Comparison of ENCODE assay signal across 8 cellular contexts in genomic region chr10:80356563-80356999, GRCh38. TPM values are rescaled to one million over a fixed set of nuclear protein-coding genes. Genes with fewer than 3 reads are reported as not detected.
DNase-seq lines count a peak whose midpoint lies in the region; FAIRE-seq and TF ChIP-seq lines count a peak whose summit lies in the region.

TSS of gene DYDC1 (minus strand) at chr10:80356755. CDS start at chr10:80352601, 4,154 bp downstream.
TSS of gene DYDC2 (plus strand) at chr10:80356781. CDS start at chr10:80362444, 5,663 bp downstream.

- TF ChIP-seq EP300 in Ishikawa (IDR thresholded peaks at IDR 0.05; ENCODE audit: borderline replicate concordance) (no peak), H1 (IDR thresholded peaks at IDR 0.05; ENCODE audit: borderline replicate concordance in 1 of 2, low read depth in 2 of 2, low read length in 2 of 2) (no peak)

- no peak within 1 kb of the TSS for H3K14ac ChIP-seq in H1 (ENCODE audit: insufficient read length)

- H3K9me3 ChIP-seq in H1 (ENCODE audit: insufficient read depth in 2 of 2, low read depth in 1 of 2, low read length in 1 of 2) = no peaks in the 10 kb centered on the region; a peak in 1 of 4 replicates
- H3K9me3 ChIP-seq in muscle layer of duodenum (ENCODE audit: control insufficient read depth in 1 of 2, low read length in 2 of 2) = peaks cover 0 to 2% of the 10 kb centered on the region in 2 donors
- H3K9me3 ChIP-seq in testis = no peaks in the 10 kb centered on the region

- H3K9me3 Mint-ChIP-seq in HFFc6 = peaks cover 7% of the 10 kb centered on the region; the same call in 1 of the 2 replicates

- H2BK5ac ChIP-seq in H1 (ENCODE audit: low read depth, low read length) = peak within 1 kb of the TSS; percentile 44; the same call in 1 of the 2 replicates

- peak within 1 kb of the TSS; percentile 97; the same call in 1 of the 2 replicates for H2BK15ac ChIP-seq in H1 (ENCODE audit: low read length)

- no peaks in the 10 kb centered on the region for H4K20me1 ChIP-seq in H1 (replicated peaks in 1 of 2; ENCODE audit: control insufficient read depth in 1 of 2, insufficient read depth in 2 of 2, low read length in 2 of 2)

- TF ChIP-seq CTCF in H1 (IDR thresholded peaks at IDR 0.05; ENCODE audit: control extremely low read depth in 1 of 3, insufficient read depth in 1 of 3, low read depth in 1 of 3, low read length in 3 of 3) = no peak
- TF ChIP-seq CTCF in testis (IDR thresholded peaks at IDR 0.05) = no peak
- no peak for TF ChIP-seq CTCF in HFFc6 (IDR thresholded peaks at IDR 0.05)

- H4K8ac ChIP-seq in H1 (ENCODE audit: extremely low read depth, insufficient read depth, low read length) = peak within 1 kb of the TSS; percentile 69; the same call in 1 of the 2 replicates

- H2BK12ac ChIP-seq in H1 (ENCODE audit: low read depth, low read length) = peak within 1 kb of the TSS; percentile 50; the same call in 1 of the 2 replicates

- peak within 1 kb of the TSS; percentile 40 to 61 (median 48) for H3K4me3 ChIP-seq in H1 (ENCODE audit: extremely low read depth in 1 of 4, insufficient read depth in 2 of 4, low read depth in 3 of 4, low read length in 4 of 4)
- H3K4me3 ChIP-seq in muscle layer of duodenum (ENCODE audit: low read depth in 1 of 2, low read length in 2 of 2) = peak within 1 kb of the TSS; percentile 21 to 67
- peak within 1 kb of the TSS; percentile 48 to 61 for H3K4me3 ChIP-seq in testis

- H3K27me3 ChIP-seq in H1 (replicated peaks in 1 of 4; ENCODE audit: control insufficient read depth in 3 of 4, extremely low read depth in 1 of 4, insufficient read depth in 3 of 4, low read length in 3 of 4) (peaks cover 0 to 4% (median 0%) of the 10 kb centered on the region in 4 experiments; a peak in 2 of 7 replicates), muscle layer of duodenum (ENCODE audit: low read depth, low read length) (peaks cover 4% of the 10 kb centered on the region), testis (no peaks in the 10 kb centered on the region)

- H3K4me1 ChIP-seq in H1 (replicated peaks in 1 of 4; ENCODE audit: control insufficient read depth in 3 of 4, insufficient read depth in 4 of 4, low read length in 3 of 4) = peaks cover 0 to 11% (median 3%) of the 10 kb centered on the region in 4 experiments; a peak in 6 of 7 replicates
- peaks cover 0 to 13% of the 10 kb centered on the region in 2 donors for H3K4me1 ChIP-seq in muscle layer of duodenum (ENCODE audit: control insufficient read depth in 1 of 2, insufficient read depth in 2 of 2, low read length in 2 of 2)
- peaks cover 6% of the 10 kb centered on the region for H3K4me1 ChIP-seq in testis

- POLR2A ChIA-PET in H1 (lab: Charles Lee; ENCODE audit: partially characterized antibody) = interaction anchor here (0.8 to 1.0 kb wide), 2 partner anchors 96 to 108 kb away, joined by 3 to 4 read pairs; no protein-coding TSS in a partner anchor

- H3K27ac Mint-ChIP-seq in HFFc6 = no peak within 1 kb of the TSS

- H4K5ac ChIP-seq in H1 (ENCODE audit: insufficient read length, low read depth, low read length) = no peak within 1 kb of the TSS

- TF ChIP-seq RAD21 in Ishikawa (IDR thresholded peaks at IDR 0.05; ENCODE audit: low read depth) (no peak), H1 (IDR thresholded peaks at IDR 0.05 in 1 of 2, conservative IDR thresholded peaks at IDR 0.05 in 1 of 2; ENCODE audit: low read depth in 2 of 2, low read length in 2 of 2) (no peak)

- no peaks in the 10 kb centered on the region for H3K79me1 ChIP-seq in H1 (ENCODE audit: low read depth, low read length)

- CTCF ChIA-PET in H1 (lab: Charles Lee; ENCODE audit: partially characterized antibody) = interaction anchor here (0.6 to 2.1 kb wide), 5 partner anchors 20 to 95 kb away, joined by 3 to 5 read pairs (median 3); no protein-coding TSS in a partner anchor

- H4K91ac ChIP-seq in H1 (replicated peaks; ENCODE audit: insufficient read length, low read length) = peak within 1 kb of the TSS; percentile 49

- H3K4me1 Mint-ChIP-seq in HFFc6 (ENCODE audit: low read depth) = no peaks in the 10 kb centered on the region

- no peak for TF ChIP-seq POLR2A in H1 (IDR thresholded peaks at IDR 0.05; ENCODE audit: control extremely low read depth in 1 of 2, low read depth in 2 of 2, low read length in 2 of 2)
- TF ChIP-seq POLR2A in testis (IDR thresholded peaks at IDR 0.05) = no peak

- H3K4me3 Mint-ChIP-seq in HFFc6 = no peak within 1 kb of the TSS

- peaks cover 9% of the 10 kb centered on the region; the same call in 1 of the 2 replicates for H3K23me2 ChIP-seq in H1 (ENCODE audit: low read depth, low read length)

- H3K56ac ChIP-seq in H1 (replicated peaks; ENCODE audit: insufficient read length, low read depth, low read length) = no peak within 1 kb of the TSS

- H2AK5ac ChIP-seq in H1 (ENCODE audit: low read depth, low read length) = no peak within 1 kb of the TSS

- intact Hi-C loops in testis (cut with DNase I; ENCODE audit: low total_unique reads) = no loop called here

- peak within 1 kb of the TSS; percentile 83 for H3K18ac ChIP-seq in H1 (ENCODE audit: extremely low read depth, low read length)

- H2AFZ ChIP-seq in H1 (ENCODE audit: low read length) = peak within 1 kb of the TSS; percentile 94

- DNase-seq in NCI-H446 (lab: John Stamatoyannopoulos, UW) (peak; percentile 6 to 24), NCI-H446 treated with DMSO at 0.1 percent for 48 hours (lab: John Stamatoyannopoulos, UW) (no peak), H1 (ENCODE audit: low read depth in 1 of 2, low spot score in 2 of 2) (peak; percentile 78 to 89), testis (peak; percentile 80), HFFc6 (no peak)
- DNase-seq in activated CD4-positive, CD25-positive, alpha-beta regulatory T cell treated with anti-CD3 and anti-CD28 coated beads, Interleukin-2, amount 50 U/mL, for 72 hours = peak; percentile 34

- H3K27ac ChIP-seq in H1 (ENCODE audit: low read depth, low read length) (0 out of 2 replicates have a peak within 1 kb of the TSS, but pooled peaks have one; percentile 7), muscle layer of duodenum (ENCODE audit: low read length) (no peak within 1 kb of the TSS), testis (no peak within 1 kb of the TSS)

- no peak within 1 kb of the TSS for H3K23ac ChIP-seq in H1 (ENCODE audit: insufficient read length)

- H3K9ac ChIP-seq in H1 (replicated peaks in 1 of 4; ENCODE audit: extremely low read depth in 1 of 4, low read depth in 3 of 4, low read length in 3 of 4) = peak within 1 kb of the TSS in 3 of 4 experiments; percentile 54 to 71 (median 55); a peak in 6 of 7 replicates

- no peak within 1 kb of the TSS for H2BK20ac ChIP-seq in H1 (ENCODE audit: low read length)

- WGBS in H1 (ENCODE audit: extremely low coverage in 1 of 2, insufficient coverage in 1 of 2, insufficient read length in 1 of 2, insufficient replicate concordance in 2 of 2, low coverage in 1 of 2, low lambda C conversion rate in 2 of 2, missing lambda C conversion rate in 1 of 2), 2 experiments = 1% methylated on average over 27 of the region's 45 CpGs; no CpG with 5 or more reads in 1 of the 2 experiments
- 2 to 3% methylated on average over 25 to 45 of the region's 45 CpGs for WGBS in testis, 2 donors

- H3K79me2 ChIP-seq in H1 (ENCODE audit: control insufficient read depth in 1 of 2, insufficient read depth in 2 of 2, low read length in 2 of 2) = no peaks in the 10 kb centered on the region

- peak within 1 kb of the TSS; percentile 76 to 87 for H3K4me2 ChIP-seq in H1 (ENCODE audit: insufficient read depth in 1 of 2, low read depth in 2 of 2, low read length in 2 of 2)

- no peaks in the 10 kb centered on the region for H3K36me3 Mint-ChIP-seq in HFFc6 (ENCODE audit: low read depth)

- H3K4ac ChIP-seq in H1 (replicated peaks; ENCODE audit: insufficient read length, low read depth, low read length) = no peak within 1 kb of the TSS

- no peak for FAIRE-seq in H1 (lab: Jason Lieb, UNC)

- H3K36me3 ChIP-seq in H1 (ENCODE audit: control insufficient read depth in 2 of 4, insufficient read depth in 4 of 4, low read length in 3 of 4) = no peaks in the 10 kb centered on the region
- H3K36me3 ChIP-seq in muscle layer of duodenum (ENCODE audit: control insufficient read depth in 1 of 2, insufficient read depth in 2 of 2, low read length in 2 of 2) = no peaks in the 10 kb centered on the region
- no peaks in the 10 kb centered on the region for H3K36me3 ChIP-seq in testis (ENCODE audit: low read depth, missing control alignments)

- no peak within 1 kb of the TSS for H2BK120ac ChIP-seq in H1 (replicated peaks; ENCODE audit: low read depth, low read length)

- peaks cover 26% of the 10 kb centered on the region for H3K27me3 Mint-ChIP-seq in HFFc6 (ENCODE audit: insufficient read depth)

TF ChIP-seq in Ishikawa, 13 proteins besides CTCF, POLR2A, EP300 and RAD21 (continues in another document):
- no peak for TF ChIP-seq FOXM1 (IDR thresholded peaks at IDR 0.05; ENCODE audit: borderline replicate concordance, low read depth)

TF ChIP-seq in H1, 55 proteins besides CTCF, POLR2A, EP300 and RAD21 (continues in another document):
- TF ChIP-seq PHF8 (conservative IDR thresholded peaks at IDR 0.05; ENCODE audit: low read depth, low read length) = no peak

RNA-seq across cellular contexts. Expression of gene DYDC1, which starts in this region (rescaled TPM):
- 0.44 TPM in 1 of 2 replicates, not detected in the other for total RNA-seq in H1 (2021; fragmentation: NEBNext Ultra II Directional; extraction: Animal tissue kit (Norgen Biotek cat#: 25700))
- polyA plus RNA-seq in H1 (2011; rRNA removed) = 0.11 TPM in 1 of 2 replicates, not detected in the other
- not detected for polyA plus RNA-seq in H1 (2011; cell fraction: cytosol; rRNA removed)
- not detected for polyA plus RNA-seq in H1 (2011; cell fraction: nucleus; rRNA removed)
- 0.33 to 0.61 TPM (median 0.58 TPM) in 3 of 4 replicates, not detected in the other for polyA plus RNA-seq in H1 (2012, experiment 1 of 2)
- not detected for polyA plus RNA-seq in H1 (2012, experiment 2 of 2)
- polyA plus RNA-seq in H1 (2013, experiment 1 of 2) = 0.22 TPM
- polyA plus RNA-seq in H1 (2013, experiment 2 of 2) = 0.63 TPM
- not detected in 2 replicates for polyA minus RNA-seq in H1 (2011; rRNA and poly(A)+ RNA removed)
- not detected for polyA minus RNA-seq in H1 (2011; cell fraction: cytosol; rRNA and poly(A)+ RNA removed)
- not detected for polyA minus RNA-seq in H1 (2011; cell fraction: nucleus; rRNA and poly(A)+ RNA removed)
- total RNA-seq in testis = 10 to 100 TPM; 47.5 to 72.5 TPM
- 207 TPM for polyA plus RNA-seq in testis (ENCODE audit: insufficient read depth, low read depth, low replicate concordance)
- not detected for total RNA-seq in HFFc6 (2021; fragmentation: NEBNext Ultra II Directional; extraction: Animal tissue kit (Norgen Biotek cat#: 25700))

RNA-seq across cellular contexts. Expression of gene DYDC2, which starts in this region (rescaled TPM):
- total RNA-seq in H1 (2021; fragmentation: NEBNext Ultra II Directional; extraction: Animal tissue kit (Norgen Biotek cat#: 25700)) = 3.5 and 5.2 TPM in 2 replicates
- polyA plus RNA-seq in H1 (2011; rRNA removed) (0.88 and 1.5 TPM in 2 replicates), testis (ENCODE audit: insufficient read depth, low read depth, low replicate concordance) (22.8 TPM)
- polyA plus RNA-seq in H1 (2011; cell fraction: cytosol; rRNA removed) = 3.5 TPM
- 0.90 TPM for polyA plus RNA-seq in H1 (2011; cell fraction: nucleus; rRNA removed)
- polyA plus RNA-seq in H1 (2012, experiment 1 of 2) = 5.0 to 7.3 TPM (median 6.7 TPM) in 4 replicates
- polyA plus RNA-seq in H1 (2012, experiment 2 of 2) = 0.92 TPM
- polyA plus RNA-seq in H1 (2013, experiment 1 of 2) = 2.9 TPM
- 2.9 TPM for polyA plus RNA-seq in H1 (2013, experiment 2 of 2)
- 0.50 and 1.00 TPM in 2 replicates for polyA minus RNA-seq in H1 (2011; rRNA and poly(A)+ RNA removed)
- 0.88 TPM for polyA minus RNA-seq in H1 (2011; cell fraction: cytosol; rRNA and poly(A)+ RNA removed)
- 0.70 TPM for polyA minus RNA-seq in H1 (2011; cell fraction: nucleus; rRNA and poly(A)+ RNA removed)
- 1 to 10 TPM; 1.8 to 4.5 TPM for total RNA-seq in testis
- total RNA-seq in HFFc6 (2021; fragmentation: NEBNext Ultra II Directional; extraction: Animal tissue kit (Norgen Biotek cat#: 25700)) = not detected

Comparison
In these comparisons a context has a peak if more than half of its experiments do, and no peak if none do; other contexts are left out.
1. RNA of gene DYDC1 (total RNA-seq): 47.5 to 72.5 TPM in testis; 0.44 TPM in H1 and not detected in HFFc6; every median in the first group is over 10 times any median in the second.
2. RNA of gene DYDC1 (polyA plus RNA-seq): 207 TPM in testis (single experiment); 0.11 to 0.63 TPM in H1; every median in the first group is over 100 times any median in the second.
3. DNase-seq: peak in NCI-H446 (2 of 2), activated CD4-positive, CD25-positive, alpha-beta regulatory T cell treated with anti-CD3 and anti-CD28 coated beads, Interleukin-2, amount 50 U/mL, for 72 hours (single experiment), H1 (2 of 2) and testis (single experiment); none in NCI-H446 treated with DMSO at 0.1 percent for 48 hours (single experiment) and HFFc6 (single experiment).
4. Peak in every context shown above with its lines, with median percentiles within 50 percentile points of each other: H3K4me3 ChIP-seq.